In genomic region chr2:151560289-151560688, GRCh38 we compare ENCODE assay signal across 12 cellular contexts.
DNase-seq lines count a peak whose midpoint lies in the region; ATAC-seq and TF ChIP-seq lines count a peak whose summit lies in the region.
"Had no signal": no experiment of that assay in that cellular context is flagged by ENCODE, and none has a peak within 500 bp of the region (broad histone marks: within the 10 kb centered on the region; RNA-seq: fewer than 3 reads in every experiment).

No MANE protein-coding gene starts in this region.

- no peak overlapping the region for H3K4me3 ChIP-seq in mesodermal cell (ENCODE audit: extremely low read depth, insufficient read depth, low read length, poor library complexity, severe bottlenecking)

- no peaks in the 10 kb centered on the region for H3K27me3 Mint-ChIP-seq in glutamatergic neuron (ENCODE audit: unreplicated experiment)
- H3K27me3 Mint-ChIP-seq: CD4-positive, alpha-beta T cell; dendritic cell treated with granulocyte-macrophage colony-stimulating factor and Interleukin-4, amounts not matched to agents 40 ng/mL and 50 ng/mL, for 4 days had no signal

- H3K36me3 Mint-ChIP-seq in glutamatergic neuron (ENCODE audit: unreplicated experiment), result no peaks in the 10 kb centered on the region

- no peaks in the 10 kb centered on the region for H3K9me3 Mint-ChIP-seq in glutamatergic neuron (ENCODE audit: unreplicated experiment)
- H3K9me3 Mint-ChIP-seq: dendritic cell treated with granulocyte-macrophage colony-stimulating factor and Interleukin-4, amounts not matched to agents 40 ng/mL and 50 ng/mL, for 4 days had no signal

- no peaks in the 10 kb centered on the region for H3K4me1 ChIP-seq in mesodermal cell (ENCODE audit: control insufficient read depth, insufficient read depth, low read length, poor library complexity, severe bottlenecking)

- no peak overlapping the region for H3K4me3 Mint-ChIP-seq in glutamatergic neuron (ENCODE audit: unreplicated experiment)
- H3K4me3 Mint-ChIP-seq: CD4-positive, alpha-beta T cell; dendritic cell treated with granulocyte-macrophage colony-stimulating factor and Interleukin-4, amounts not matched to agents 40 ng/mL and 50 ng/mL, for 4 days had no signal

- H3K9me3 ChIP-seq in mesodermal cell (ENCODE audit: control insufficient read depth, low read length), result no peaks in the 10 kb centered on the region

- 63 to 64% methylated on average over 3 of the region's 3 CpGs for WGBS in mesodermal cell (ENCODE audit: insufficient coverage in 2 of 2), 2 experiments

- H3K36me3 ChIP-seq in mesodermal cell (ENCODE audit: control insufficient read depth, insufficient read depth, low read length), result no peaks in the 10 kb centered on the region

- H3K4me1 Mint-ChIP-seq in glutamatergic neuron (ENCODE audit: low read depth, unreplicated experiment), result peaks cover 2% of the 10 kb centered on the region

- peak; percentile 26 for ATAC-seq in esophagus mucosa
- no peak for ATAC-seq in HG03432 (IDR thresholded peaks at IDR 0.05; ENCODE audit: unreplicated experiment)
- no peak for ATAC-seq in HG03095 (IDR thresholded peaks at IDR 0.05; ENCODE audit: unreplicated experiment)

- peak overlapping the region; percentile 45 for H3K27ac ChIP-seq in mesodermal cell (ENCODE audit: low read depth, low read length, severe bottlenecking)

- TF ChIP-seq CTCF in glutamatergic neuron (IDR thresholded peaks at IDR 0.05; ENCODE audit: partially characterized antibody, unreplicated experiment), result no peak

- H3K27ac Mint-ChIP-seq in glutamatergic neuron (ENCODE audit: unreplicated experiment), result no peak overlapping the region
- H3K27ac Mint-ChIP-seq: CD4-positive, alpha-beta T cell; dendritic cell treated with granulocyte-macrophage colony-stimulating factor and Interleukin-4, amounts not matched to agents 40 ng/mL and 50 ng/mL, for 4 days had no signal

- DNase-seq in COR-L47 (lab: John Stamatoyannopoulos, UW) (peak; percentile 0), NCI-H460 (ENCODE audit: extremely low read depth, low read depth) (peak; percentile 8), hippocampal formation (lab: John Stamatoyannopoulos, UW) (no peak), glutamatergic neuron (no peak)
- DNase-seq: activated CD4-positive, CD25-positive, alpha-beta regulatory T cell; CD4-positive, alpha-beta T cell; MV-4-11 had no signal

Comparison
In these comparisons a context has a peak if more than half of its experiments do, and no peak if none do; other contexts are left out.
1. DNase-seq: peak in COR-L47 (single experiment) and NCI-H460 (single experiment); none in hippocampal formation (0 of 2) and glutamatergic neuron (single experiment).